20 cellular contexts compared by ENCODE assay signal in genomic region chr4:79334783-79335182, GRCh38. TPM values are rescaled to one million over a fixed set of nuclear protein-coding genes. Genes with fewer than 3 reads are reported as not detected.
DNase-seq lines count a peak whose midpoint lies in the region; ATAC-seq and TF ChIP-seq lines count a peak whose summit lies in the region.
"Had no signal": no experiment of that assay in that cellular context is flagged by ENCODE, and none has a peak within 500 bp of the region (broad histone marks: within the 10 kb centered on the region; RNA-seq: fewer than 3 reads in every experiment).

No MANE protein-coding gene starts in this region.

- H4K20me1 ChIP-seq in PC-3 (ENCODE audit: low read length) = no peaks in the 10 kb centered on the region

- CTCF ChIA-PET in PC-3 (lab: Charles Lee) = no interaction called here

- no peaks in the 10 kb centered on the region for H3K79me2 ChIP-seq in PC-3 (ENCODE audit: low read length)

- H3K9me3 ChIP-seq in PC-3 (ENCODE audit: low read length) = no peaks in the 10 kb centered on the region
- H3K9me3 ChIP-seq: A549, MG63, Peyer's patch had no signal

- no peak overlapping the region for H3K27ac ChIP-seq in PC-3 (ENCODE audit: low read length)
- H3K27ac ChIP-seq: A549, C4-2B, Peyer's patch, SK-N-MC had no signal

- no peak for ATAC-seq in PC-3
- ATAC-seq in left lobe of liver = no peak
- no peak for ATAC-seq in GM21576 (IDR thresholded peaks at IDR 0.05; ENCODE audit: unreplicated experiment)
- ATAC-seq: A549, GM12878, GM23338, HepG2 had no signal

- peaks cover 9% of the 10 kb centered on the region; the same call in 1 of the 2 replicates for H3K4me1 ChIP-seq in PC-3 (ENCODE audit: insufficient read depth, low read length)
- H3K4me1 ChIP-seq: A549, Peyer's patch had no signal

- no peaks in the 10 kb centered on the region for H3K9me2 ChIP-seq in PC-3 (replicated peaks; ENCODE audit: low read length)

- H3K27me3 ChIP-seq in PC-3 (ENCODE audit: low read length) = no peaks in the 10 kb centered on the region
- H3K27me3 ChIP-seq: MG63, Peyer's patch had no signal

- no peaks in the 10 kb centered on the region for H3F3A ChIP-seq in PC-3 (ENCODE audit: low read length, unreplicated experiment)

- DNase-seq in NCI-H524 (lab: John Stamatoyannopoulos, UW) = peak; percentile 39 to 61
- no peak for DNase-seq in NCI-H524 treated with DMSO at 0.1 percent for 48 hours (lab: John Stamatoyannopoulos, UW)
- DNase-seq in GDM1 (lab: John Stamatoyannopoulos, UW) = peak; percentile 4
- peak; percentile 71 for DNase-seq in NCI-H146 treated with DMSO at 0.1 percent for 48 hours (lab: John Stamatoyannopoulos, UW; ENCODE audit: unreplicated experiment)
- peak; percentile 30 for DNase-seq in PC-3
- no peak for DNase-seq in left lobe of liver (ENCODE audit: low spot score)
- DNase-seq in RKO (ENCODE audit: low spot score) = no peak
- DNase-seq: DMS79 treated with DMSO at 0.1 percent for 48 hours, MG63, NCI-H1092, Peyer's patch, Right ventricle myocardium superior, T-helper 9 cell had no signal

- BruUV-seq in PC-3 (replicated peaks; lab: Mats Ljungman, UMichigan) = no TSS peak

- intact Hi-C loops in PC-3 (cut with micrococcal nuclease) = no loop called here

- H3K36me3 ChIP-seq in PC-3 (ENCODE audit: low read depth, low read length) = no peaks in the 10 kb centered on the region
- H3K36me3 ChIP-seq: MG63, Peyer's patch had no signal

- no peak overlapping the region for H2AFZ ChIP-seq in PC-3 (ENCODE audit: low read length)
- H2AFZ ChIP-seq: GM23338 had no signal

- POLR2A ChIA-PET in PC-3 (lab: Charles Lee; ENCODE audit: unreplicated experiment) = no interaction called here

- no peak overlapping the region for H3K4me2 ChIP-seq in PC-3 (ENCODE audit: low read length)
- H3K4me2 ChIP-seq: A549, GM23338 had no signal

- no peak overlapping the region for H3K4me3 ChIP-seq in PC-3 (ENCODE audit: low read length)
- H3K4me3 ChIP-seq: A549, GM12878, GM23338, MG63, Peyer's patch, SK-N-MC had no signal

- H3K9ac ChIP-seq in PC-3 (ENCODE audit: low read length) = no peak overlapping the region

- no peak for TF ChIP-seq CTCF in PC-3 (conservative IDR thresholded peaks at IDR 0.05; ENCODE audit: low read depth, low read length)

RNA-seq across cellular contexts. Expression of gene NAA11, which starts 8.9 kb away (rescaled TPM):
- total RNA-seq in PC-3 (2014; rRNA removed) = not detected in 2 replicates
- total RNA-seq in left lobe of liver = not detected
- total RNA-seq: GM12878, GM23338, HepG2, Peyer's patch, Right ventricle myocardium superior had no signal

Comparison
In these comparisons a context has a peak if more than half of its experiments do, and no peak if none do; other contexts are left out.
1. DNase-seq: peak in NCI-H524 (2 of 2), GDM1 (single experiment), NCI-H146 treated with DMSO at 0.1 percent for 48 hours (single experiment) and PC-3 (single experiment); none in NCI-H524 treated with DMSO at 0.1 percent for 48 hours (single experiment), left lobe of liver (single experiment) and RKO (single experiment).